1 cellular context compared by ENCODE assay signal in the genomic region with DNA sequence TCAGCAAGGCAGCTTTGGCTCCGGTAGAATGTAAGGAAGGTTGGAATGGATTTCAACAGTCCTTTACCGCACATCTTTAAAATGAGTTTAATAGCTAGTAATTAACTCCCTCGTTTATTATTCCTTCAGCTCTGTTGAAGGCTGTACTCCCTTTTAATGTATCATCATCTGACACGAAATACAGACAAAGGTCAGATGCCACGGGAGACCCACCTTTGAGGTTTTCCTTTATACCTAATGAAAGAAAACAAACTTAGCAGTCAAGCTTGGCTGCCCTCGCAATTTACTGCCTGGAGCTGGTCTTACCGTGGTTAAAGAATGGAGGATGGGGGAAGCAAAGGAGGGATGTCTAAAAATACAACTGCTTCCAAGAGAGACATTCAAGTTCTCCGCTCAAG.
TF ChIP-seq lines count a peak whose summit lies in the region.

No MANE protein-coding gene starts in this region.

TF ChIP-seq in HepG2, 621 proteins besides CTCF, POLR2A, EP300 and RAD21:
- TF ChIP-seq ZNF3 (CRISPR knock-in tag; IDR thresholded peaks at IDR 0.05) (no peak), FOXA3 (CRISPR knock-in tag; IDR thresholded peaks at IDR 0.05) (no peak), ZNF451 (CRISPR knock-in tag; IDR thresholded peaks at IDR 0.05) (no peak), GTF3A (CRISPR knock-in tag; conservative IDR thresholded peaks at IDR 0.05) (no peak), YEATS4 (CRISPR knock-in tag; IDR thresholded peaks at IDR 0.05; ENCODE audit: borderline replicate concordance) (no peak), CENPT (CRISPR knock-in tag; IDR thresholded peaks at IDR 0.05; ENCODE audit: low read depth) (no peak), CC2D1A (CRISPR knock-in tag; IDR thresholded peaks at IDR 0.05) (no peak), SMAD1 (CRISPR knock-in tag; IDR thresholded peaks at IDR 0.05; ENCODE audit: borderline replicate concordance, low read depth) (no peak), ZNF672 (CRISPR knock-in tag; IDR thresholded peaks at IDR 0.05) (no peak)
- TF ChIP-seq, protein P1, sequence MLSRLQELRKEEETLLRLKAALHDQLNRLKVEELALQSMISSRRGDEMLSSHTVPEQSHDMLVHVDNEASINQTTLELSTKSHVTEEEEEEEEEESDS (CRISPR knock-in tag; IDR thresholded peaks at IDR 0.05; ENCODE audit: borderline replicate concordance): no peak
- TF ChIP-seq, protein P2, sequence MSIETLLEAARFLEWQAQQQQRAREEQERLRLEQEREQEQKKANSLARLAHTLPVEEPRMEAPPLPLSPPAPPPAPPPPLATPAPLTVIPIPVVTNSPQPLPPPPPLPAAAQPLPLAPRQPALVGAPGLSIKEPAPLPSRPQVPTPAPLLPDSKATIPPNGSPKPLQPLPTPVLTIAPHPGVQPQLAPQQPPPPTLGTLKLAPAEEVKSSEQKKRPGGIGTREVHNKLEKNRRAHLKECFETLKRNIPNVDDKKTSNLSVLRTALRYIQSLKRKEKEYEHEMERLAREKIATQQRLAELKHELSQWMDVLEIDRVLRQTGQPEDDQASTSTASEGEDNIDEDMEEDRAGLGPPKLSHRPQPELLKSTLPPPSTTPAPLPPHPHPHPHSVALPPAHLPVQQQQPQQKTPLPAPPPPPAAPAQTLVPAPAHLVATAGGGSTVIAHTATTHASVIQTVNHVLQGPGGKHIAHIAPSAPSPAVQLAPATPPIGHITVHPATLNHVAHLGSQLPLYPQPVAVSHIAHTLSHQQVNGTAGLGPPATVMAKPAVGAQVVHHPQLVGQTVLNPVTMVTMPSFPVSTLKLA (IDR thresholded peaks at IDR 0.05): no peak
